Comparison of ENCODE assay signal across 21 cellular contexts in the genomic region with DNA sequence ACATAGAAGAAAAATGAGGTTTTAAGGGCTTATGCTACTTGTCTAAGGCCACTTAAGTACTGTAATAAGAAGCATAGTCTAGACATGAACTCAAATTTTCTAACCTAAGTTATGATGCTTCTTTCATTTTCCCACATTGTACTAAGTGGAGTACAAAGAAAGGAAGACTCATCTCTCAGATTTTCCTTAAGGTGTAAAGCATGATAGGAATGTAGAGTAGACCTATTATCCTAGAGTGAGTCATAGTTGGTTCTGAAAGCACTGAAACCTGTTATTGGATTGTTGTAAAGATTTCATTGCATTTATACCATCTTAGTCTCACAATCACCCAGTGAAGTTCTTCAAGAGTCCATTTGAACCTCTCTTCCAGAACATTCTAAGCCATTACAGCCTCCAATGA.
DNase-seq lines count a peak whose midpoint lies in the region; ATAC-seq and TF ChIP-seq lines count a peak whose summit lies in the region.
"Had no signal": no experiment of that assay in that cellular context is flagged by ENCODE, and none has a peak within 500 bp of the region (broad histone marks: within the 10 kb centered on the region; RNA-seq: fewer than 3 reads in every experiment).

No MANE protein-coding gene starts in this region.

- no peak overlapping the region for H3K4me3 ChIP-seq in RWPE2 (ENCODE audit: severe bottlenecking)
- H3K4me3 ChIP-seq: A549, Peyer's patch had no signal

- no peaks in the 10 kb centered on the region for H3K9me3 ChIP-seq in RWPE2 (ENCODE audit: severe bottlenecking)
- H3K9me3 ChIP-seq: A549, Peyer's patch had no signal

- H3K27me3 ChIP-seq in RWPE2 (ENCODE audit: insufficient read depth, poor library complexity, severe bottlenecking) (peaks cover under 1% of the 10 kb centered on the region), foreskin keratinocyte (no peaks in the 10 kb centered on the region)
- H3K27me3 ChIP-seq: Peyer's patch had no signal

- intact Hi-C loops in left cardiac atrium (cut with DNase I) = no loop called here

- H3K36me3 ChIP-seq in RWPE2 (ENCODE audit: low read depth) = no peaks in the 10 kb centered on the region
- H3K36me3 ChIP-seq: Peyer's patch had no signal

- TF ChIP-seq CTCF in RWPE2 (IDR thresholded peaks at IDR 0.05; ENCODE audit: poor library complexity, severe bottlenecking) = no peak
- TF ChIP-seq CTCF in foreskin keratinocyte (conservative IDR thresholded peaks at IDR 0.05) = no peak

- H3K27ac ChIP-seq in RWPE2 (ENCODE audit: poor library complexity, severe bottlenecking) = no peak overlapping the region
- no peak overlapping the region for H3K27ac ChIP-seq in foreskin keratinocyte
- H3K27ac ChIP-seq: A549, Peyer's patch had no signal

- DNase-seq in HT-29 (ENCODE audit: low spot score) (peak; percentile 20), RWPE2 (ENCODE audit: low spot score) (no peak), foreskin keratinocyte (peak; percentile 78 to 92), renal cortical epithelial cell (ENCODE audit: low read depth) (peak; percentile 91), left cardiac atrium (no peak), hippocampal formation (lab: John Stamatoyannopoulos, UW) (no peak)
- DNase-seq: CD4-positive, CD25-positive, alpha-beta regulatory T cell; DMS79 treated with DMSO at 0.1 percent for 48 hours; Kasumi-1; MM.1S; NCI-H1048; NCI-H1436; NCI-H187 treated with DMSO at 0.1 percent for 48 hours; NCI-H226; NCI-H524; NCI-H82; Peyer's patch; Right ventricle myocardium superior had no signal

- H3K4me1 ChIP-seq in RWPE2 (ENCODE audit: insufficient read depth, poor library complexity, severe bottlenecking) (no peaks in the 10 kb centered on the region), foreskin keratinocyte (peaks cover 18% of the 10 kb centered on the region)
- H3K4me1 ChIP-seq: A549, Peyer's patch had no signal

- ATAC-seq in RWPE2 (ENCODE audit: low read depth) = peak; percentile 92
- peak; percentile 99 for ATAC-seq in foreskin keratinocyte
- no peak for ATAC-seq in HG02970 (IDR thresholded peaks at IDR 0.05; ENCODE audit: low FRiP score, unreplicated experiment)
- ATAC-seq in left cardiac atrium = no peak
- no peak for ATAC-seq in GM18498 (IDR thresholded peaks at IDR 0.05; ENCODE audit: unreplicated experiment)
- ATAC-seq: A549 had no signal

Comparison
In these comparisons a context has a peak if more than half of its experiments do, and no peak if none do; other contexts are left out.
1. DNase-seq: peak in HT-29 (single experiment), foreskin keratinocyte (2 of 2) and renal cortical epithelial cell (single experiment); none in RWPE2 (single experiment), left cardiac atrium (single experiment) and hippocampal formation (0 of 2).
2. ATAC-seq: peak in RWPE2 (single experiment) and foreskin keratinocyte (single experiment); none in HG02970 (single experiment), left cardiac atrium (0 of 2) and GM18498 (single experiment).